In the genomic region with DNA sequence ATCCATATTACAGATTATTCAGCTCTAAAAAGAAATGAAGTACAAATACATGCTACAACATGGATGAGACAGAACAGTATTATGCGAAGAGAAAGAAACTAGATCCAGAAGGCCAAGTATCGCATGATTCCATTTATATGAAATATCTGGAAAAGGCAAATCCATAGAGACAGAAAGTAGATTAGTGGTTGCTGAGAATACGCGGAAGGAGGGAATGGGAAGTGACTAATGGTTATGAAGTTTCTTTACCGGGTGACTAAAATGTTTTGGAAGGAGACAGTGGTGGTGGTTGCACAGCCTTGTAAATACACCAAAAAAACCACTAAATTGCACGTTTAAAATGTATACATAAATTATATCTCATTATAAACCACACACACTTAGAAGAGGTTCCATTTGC, we compare ENCODE assay signal across 1 cellular context.
TF ChIP-seq lines count a peak whose summit lies in the region.

No MANE protein-coding gene starts in this region.

TF ChIP-seq in WTC11, 78 proteins besides CTCF, POLR2A, EP300 and RAD21 (continued from another document):
- TF ChIP-seq, protein P1, sequence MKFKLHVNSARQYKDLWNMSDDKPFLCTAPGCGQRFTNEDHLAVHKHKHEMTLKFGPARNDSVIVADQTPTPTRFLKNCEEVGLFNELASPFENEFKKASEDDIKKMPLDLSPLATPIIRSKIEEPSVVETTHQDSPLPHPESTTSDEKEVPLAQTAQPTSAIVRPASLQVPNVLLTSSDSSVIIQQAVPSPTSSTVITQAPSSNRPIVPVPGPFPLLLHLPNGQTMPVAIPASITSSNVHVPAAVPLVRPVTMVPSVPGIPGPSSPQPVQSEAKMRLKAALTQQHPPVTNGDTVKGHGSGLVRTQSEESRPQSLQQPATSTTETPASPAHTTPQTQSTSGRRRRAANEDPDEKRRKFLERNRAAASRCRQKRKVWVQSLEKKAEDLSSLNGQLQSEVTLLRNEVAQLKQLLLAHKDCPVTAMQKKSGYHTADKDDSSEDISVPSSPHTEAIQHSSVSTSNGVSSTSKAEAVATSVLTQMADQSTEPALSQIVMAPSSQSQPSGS (CRISPR knock-in tag; IDR thresholded peaks at IDR 0.05; ENCODE audit: borderline replicate concordance, low read depth) = no peak
- TF ChIP-seq, protein P2, sequence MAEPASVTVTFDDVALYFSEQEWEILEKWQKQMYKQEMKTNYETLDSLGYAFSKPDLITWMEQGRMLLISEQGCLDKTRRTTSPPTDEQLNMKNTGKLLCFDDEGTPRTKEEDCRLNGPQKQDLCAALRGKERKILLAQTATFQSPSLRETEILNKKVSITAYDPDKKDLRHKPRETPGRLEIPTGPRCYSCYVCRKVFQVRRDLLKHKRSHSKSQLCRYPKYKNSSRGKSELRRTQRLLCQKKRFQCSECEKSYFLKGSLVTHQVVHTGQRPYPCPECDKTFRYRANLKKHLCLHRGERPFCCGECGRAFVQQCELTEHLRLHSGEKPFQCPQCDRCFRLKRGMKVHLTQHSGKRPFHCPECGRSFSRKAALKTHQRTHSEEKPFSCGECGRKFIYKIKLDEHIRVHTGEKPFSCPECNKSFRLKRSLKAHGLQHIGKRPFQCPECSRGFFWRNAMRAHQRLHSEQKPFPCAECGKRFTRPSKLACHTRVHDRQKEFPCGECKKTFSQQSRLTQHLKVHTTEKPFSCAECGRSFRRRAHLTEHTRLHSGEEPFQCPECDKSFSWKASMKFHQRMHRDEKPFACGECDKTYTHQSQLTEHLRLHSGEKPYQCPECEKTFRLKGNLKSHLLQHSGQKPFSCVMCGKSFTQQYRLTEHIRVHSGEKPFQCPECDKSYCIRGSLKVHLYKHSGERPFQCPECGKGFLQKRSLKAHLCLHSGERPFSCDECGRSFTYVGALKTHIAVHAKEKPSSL (CRISPR knock-in tag; conservative IDR thresholded peaks at IDR 0.05) = no peak
- TF ChIP-seq, protein P3, sequence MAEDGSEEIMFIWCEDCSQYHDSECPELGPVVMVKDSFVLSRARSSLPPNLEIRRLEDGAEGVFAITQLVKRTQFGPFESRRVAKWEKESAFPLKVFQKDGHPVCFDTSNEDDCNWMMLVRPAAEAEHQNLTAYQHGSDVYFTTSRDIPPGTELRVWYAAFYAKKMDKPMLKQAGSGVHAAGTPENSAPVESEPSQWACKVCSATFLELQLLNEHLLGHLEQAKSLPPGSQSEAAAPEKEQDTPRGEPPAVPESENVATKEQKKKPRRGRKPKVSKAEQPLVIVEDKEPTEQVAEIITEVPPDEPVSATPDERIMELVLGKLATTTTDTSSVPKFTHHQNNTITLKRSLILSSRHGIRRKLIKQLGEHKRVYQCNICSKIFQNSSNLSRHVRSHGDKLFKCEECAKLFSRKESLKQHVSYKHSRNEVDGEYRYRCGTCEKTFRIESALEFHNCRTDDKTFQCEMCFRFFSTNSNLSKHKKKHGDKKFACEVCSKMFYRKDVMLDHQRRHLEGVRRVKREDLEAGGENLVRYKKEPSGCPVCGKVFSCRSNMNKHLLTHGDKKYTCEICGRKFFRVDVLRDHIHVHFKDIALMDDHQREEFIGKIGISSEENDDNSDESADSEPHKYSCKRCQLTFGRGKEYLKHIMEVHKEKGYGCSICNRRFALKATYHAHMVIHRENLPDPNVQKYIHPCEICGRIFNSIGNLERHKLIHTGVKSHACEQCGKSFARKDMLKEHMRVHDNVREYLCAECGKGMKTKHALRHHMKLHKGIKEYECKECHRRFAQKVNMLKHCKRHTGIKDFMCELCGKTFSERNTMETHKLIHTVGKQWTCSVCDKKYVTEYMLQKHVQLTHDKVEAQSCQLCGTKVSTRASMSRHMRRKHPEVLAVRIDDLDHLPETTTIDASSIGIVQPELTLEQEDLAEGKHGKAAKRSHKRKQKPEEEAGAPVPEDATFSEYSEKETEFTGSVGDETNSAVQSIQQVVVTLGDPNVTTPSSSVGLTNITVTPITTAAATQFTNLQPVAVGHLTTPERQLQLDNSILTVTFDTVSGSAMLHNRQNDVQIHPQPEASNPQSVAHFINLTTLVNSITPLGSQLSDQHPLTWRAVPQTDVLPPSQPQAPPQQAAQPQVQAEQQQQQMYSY (CRISPR knock-in tag; IDR thresholded peaks at IDR 0.05) = no peak
- TF ChIP-seq ZBTB21 (CRISPR knock-in tag; IDR thresholded peaks at IDR 0.05; ENCODE audit: borderline replicate concordance) (no peak), NR1H2 (CRISPR knock-in tag; IDR thresholded peaks at IDR 0.05) (no peak), GTF2I (CRISPR knock-in tag; conservative IDR thresholded peaks at IDR 0.05) (no peak), GABPB1 (CRISPR knock-in tag; IDR thresholded peaks at IDR 0.05) (no peak)
- TF ChIP-seq, protein P4, sequence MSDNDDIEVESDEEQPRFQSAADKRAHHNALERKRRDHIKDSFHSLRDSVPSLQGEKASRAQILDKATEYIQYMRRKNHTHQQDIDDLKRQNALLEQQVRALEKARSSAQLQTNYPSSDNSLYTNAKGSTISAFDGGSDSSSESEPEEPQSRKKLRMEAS (CRISPR knock-in tag; IDR thresholded peaks at IDR 0.05) = no peak
- TF ChIP-seq, protein P5, sequence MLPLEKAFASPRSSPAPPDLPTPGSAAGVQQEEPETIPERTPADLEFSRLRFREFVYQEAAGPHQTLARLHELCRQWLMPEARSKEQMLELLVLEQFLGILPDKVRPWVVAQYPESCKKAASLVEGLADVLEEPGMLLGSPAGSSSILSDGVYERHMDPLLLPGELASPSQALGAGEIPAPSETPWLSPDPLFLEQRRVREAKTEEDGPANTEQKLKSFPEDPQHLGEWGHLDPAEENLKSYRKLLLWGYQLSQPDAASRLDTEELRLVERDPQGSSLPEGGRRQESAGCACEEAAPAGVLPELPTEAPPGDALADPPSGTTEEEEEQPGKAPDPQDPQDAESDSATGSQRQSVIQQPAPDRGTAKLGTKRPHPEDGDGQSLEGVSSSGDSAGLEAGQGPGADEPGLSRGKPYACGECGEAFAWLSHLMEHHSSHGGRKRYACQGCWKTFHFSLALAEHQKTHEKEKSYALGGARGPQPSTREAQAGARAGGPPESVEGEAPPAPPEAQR (CRISPR knock-in tag; IDR thresholded peaks at IDR 0.05) = no peak
- TF ChIP-seq, protein P6, sequence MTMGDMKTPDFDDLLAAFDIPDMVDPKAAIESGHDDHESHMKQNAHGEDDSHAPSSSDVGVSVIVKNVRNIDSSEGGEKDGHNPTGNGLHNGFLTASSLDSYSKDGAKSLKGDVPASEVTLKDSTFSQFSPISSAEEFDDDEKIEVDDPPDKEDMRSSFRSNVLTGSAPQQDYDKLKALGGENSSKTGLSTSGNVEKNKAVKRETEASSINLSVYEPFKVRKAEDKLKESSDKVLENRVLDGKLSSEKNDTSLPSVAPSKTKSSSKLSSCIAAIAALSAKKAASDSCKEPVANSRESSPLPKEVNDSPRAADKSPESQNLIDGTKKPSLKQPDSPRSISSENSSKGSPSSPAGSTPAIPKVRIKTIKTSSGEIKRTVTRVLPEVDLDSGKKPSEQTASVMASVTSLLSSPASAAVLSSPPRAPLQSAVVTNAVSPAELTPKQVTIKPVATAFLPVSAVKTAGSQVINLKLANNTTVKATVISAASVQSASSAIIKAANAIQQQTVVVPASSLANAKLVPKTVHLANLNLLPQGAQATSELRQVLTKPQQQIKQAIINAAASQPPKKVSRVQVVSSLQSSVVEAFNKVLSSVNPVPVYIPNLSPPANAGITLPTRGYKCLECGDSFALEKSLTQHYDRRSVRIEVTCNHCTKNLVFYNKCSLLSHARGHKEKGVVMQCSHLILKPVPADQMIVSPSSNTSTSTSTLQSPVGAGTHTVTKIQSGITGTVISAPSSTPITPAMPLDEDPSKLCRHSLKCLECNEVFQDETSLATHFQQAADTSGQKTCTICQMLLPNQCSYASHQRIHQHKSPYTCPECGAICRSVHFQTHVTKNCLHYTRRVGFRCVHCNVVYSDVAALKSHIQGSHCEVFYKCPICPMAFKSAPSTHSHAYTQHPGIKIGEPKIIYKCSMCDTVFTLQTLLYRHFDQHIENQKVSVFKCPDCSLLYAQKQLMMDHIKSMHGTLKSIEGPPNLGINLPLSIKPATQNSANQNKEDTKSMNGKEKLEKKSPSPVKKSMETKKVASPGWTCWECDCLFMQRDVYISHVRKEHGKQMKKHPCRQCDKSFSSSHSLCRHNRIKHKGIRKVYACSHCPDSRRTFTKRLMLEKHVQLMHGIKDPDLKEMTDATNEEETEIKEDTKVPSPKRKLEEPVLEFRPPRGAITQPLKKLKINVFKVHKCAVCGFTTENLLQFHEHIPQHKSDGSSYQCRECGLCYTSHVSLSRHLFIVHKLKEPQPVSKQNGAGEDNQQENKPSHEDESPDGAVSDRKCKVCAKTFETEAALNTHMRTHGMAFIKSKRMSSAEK (CRISPR knock-in tag; IDR thresholded peaks at IDR 0.05; ENCODE audit: borderline replicate concordance) = no peak
